32 cellular contexts compared by ENCODE assay signal in genomic region chr11:76841923-76842452, GRCh38. TPM values are rescaled to one million over a fixed set of nuclear protein-coding genes. Genes with fewer than 3 reads are reported as not detected.
"Had no signal": no experiment of that assay in that cellular context is flagged by ENCODE, and none has a peak within 500 bp of the region (broad histone marks: within the 10 kb centered on the region; RNA-seq: fewer than 3 reads in every experiment).

No MANE protein-coding gene starts in this region.

- H3K27ac ChIP-seq: breast epithelium, epithelial cell of prostate, gastrocnemius medialis, pancreas, prostate gland, sigmoid colon, uterus, WERI-Rb-1 had no signal

- DNase-seq: activated CD4-positive, alpha-beta memory T cell treated with anti-CD3 and anti-CD28 coated beads, Interleukin-2, amount 10 ng/mL, durations not matched to agents 7 days and 5 days; activated CD4-positive, alpha-beta T cell treated with anti-CD3 and anti-CD28 coated beads for 1 hour; activated CD4-positive, alpha-beta T cell treated with anti-CD3 and anti-CD28 coated beads, Interleukin-2, amount 10 ng/mL, durations not matched to agents 7 days and 5 days; activated CD8-positive, alpha-beta memory T cell treated with anti-CD3 and anti-CD28 coated beads, Interleukin-2, amount 50 U/mL, for 48 hours; activated T-cell treated with anti-CD3 and anti-CD28 coated beads, Interleukin-2, amount 50 U/mL, for 24 hours; central memory CD4-positive, alpha-beta T cell; gastrocnemius medialis; glutamatergic neuron; islet precursor cell; left ventricle myocardium superior; naive B cell; nephron progenitor cell; nucleus accumbens; pancreas; retina; sigmoid colon; small intestine; stimulated activated CD4-positive, alpha-beta T cell treated with anti-CD3 and anti-CD28 coated beads, Interleukin-4, amount 100 ng/mL, for 24 hours; T-helper 17 cell; T1000; uterus; WERI-Rb-1 had no signal

- ATAC-seq: activated naive CD4-positive, alpha-beta T cell treated with anti-CD3 and anti-CD28 coated beads, Interleukin-2, amount 50 U/mL, for 72 hours; activated T-helper 17 cell treated with anti-CD3 and anti-CD28 coated beads, Interleukin-2, amount 50 U/mL, for 72 hours; gastrocnemius medialis; left ventricle myocardium superior; pancreas; stimulated activated effector memory CD8-positive, alpha-beta T cell treated with anti-CD3 and anti-CD28 coated beads, Interleukin-12 subunit alpha, Interleukin-12 subunit beta, amount 100 ng/mL, for 72 hours; T-helper 17 cell had no signal

- H3K4me1 Mint-ChIP-seq: activated CD4-positive, alpha-beta memory T cell treated with anti-CD3 and anti-CD28 coated beads, Interleukin-2, amount 10 ng/mL, durations not matched to agents 7 days and 5 days; activated CD4-positive, alpha-beta T cell treated with anti-CD3 and anti-CD28 coated beads, Interleukin-2, amount 10 ng/mL, durations not matched to agents 7 days and 5 days; activated T-helper 17 cell treated with anti-CD3 and anti-CD28 coated beads, Interleukin-2, amount 50 U/mL, for 72 hours; naive B cell; stimulated activated effector memory CD8-positive, alpha-beta T cell treated with anti-CD3 and anti-CD28 coated beads, Interleukin-12 subunit alpha, Interleukin-12 subunit beta, amount 100 ng/mL, for 72 hours had no signal

- H3K9me3 ChIP-seq: breast epithelium, gastrocnemius medialis, pancreas, prostate gland, sigmoid colon, uterus had no signal

- H3K36me3 ChIP-seq: breast epithelium, gastrocnemius medialis, pancreas, prostate gland, sigmoid colon, uterus, WERI-Rb-1 had no signal

- H3K4me1 ChIP-seq: prostate gland, sigmoid colon, uterus had no signal

- H3K27ac Mint-ChIP-seq: activated CD4-positive, alpha-beta memory T cell treated with anti-CD3 and anti-CD28 coated beads, Interleukin-2, amount 10 ng/mL, durations not matched to agents 7 days and 5 days; activated CD4-positive, alpha-beta T cell treated with anti-CD3 and anti-CD28 coated beads, Interleukin-2, amount 10 ng/mL, durations not matched to agents 7 days and 5 days; activated naive CD4-positive, alpha-beta T cell treated with anti-CD3 and anti-CD28 coated beads, Interleukin-2, amount 50 U/mL, for 72 hours; activated T-cell treated with anti-CD3 and anti-CD28 coated beads, Interleukin-2, amount 50 U/mL, for 24 hours; activated T-helper 17 cell treated with anti-CD3 and anti-CD28 coated beads, Interleukin-2, amount 50 U/mL, for 72 hours; dendritic cell treated with granulocyte-macrophage colony-stimulating factor and Interleukin-4, amounts not matched to agents 40 ng/mL and 50 ng/mL, for 4 days; mesothelial cell of epicardium; naive B cell; nephron progenitor cell; stimulated activated effector memory CD8-positive, alpha-beta T cell treated with anti-CD3 and anti-CD28 coated beads, Interleukin-12 subunit alpha, Interleukin-12 subunit beta, amount 100 ng/mL, for 72 hours; stimulated activated naive CD8-positive, alpha-beta T cell treated with anti-CD3 and anti-CD28 coated beads, Interleukin-15, Interleukin-2, amounts not matched to agents 100 ng/mL and 50 ng/mL, for 24 hours; T-helper 17 cell; type B pancreatic cell had no signal

- H3K4me3 Mint-ChIP-seq: activated CD4-positive, alpha-beta memory T cell treated with anti-CD3 and anti-CD28 coated beads, Interleukin-2, amount 10 ng/mL, durations not matched to agents 7 days and 5 days; activated CD4-positive, alpha-beta T cell treated with anti-CD3 and anti-CD28 coated beads, Interleukin-2, amount 10 ng/mL, durations not matched to agents 7 days and 5 days; activated T-cell treated with anti-CD3 and anti-CD28 coated beads, Interleukin-2, amount 50 U/mL, for 24 hours; activated T-helper 17 cell treated with anti-CD3 and anti-CD28 coated beads, Interleukin-2, amount 50 U/mL, for 72 hours; dendritic cell treated with granulocyte-macrophage colony-stimulating factor and Interleukin-4, amounts not matched to agents 40 ng/mL and 50 ng/mL, for 4 days; mesothelial cell of epicardium; nephron progenitor cell; stimulated activated effector memory CD8-positive, alpha-beta T cell treated with anti-CD3 and anti-CD28 coated beads, Interleukin-12 subunit alpha, Interleukin-12 subunit beta, amount 100 ng/mL, for 72 hours; stimulated activated naive CD8-positive, alpha-beta T cell treated with anti-CD3 and anti-CD28 coated beads, Interleukin-15, Interleukin-2, amounts not matched to agents 100 ng/mL and 50 ng/mL, for 24 hours; T-helper 17 cell; type B pancreatic cell had no signal

- H3K9me3 Mint-ChIP-seq: activated CD4-positive, alpha-beta memory T cell treated with anti-CD3 and anti-CD28 coated beads, Interleukin-2, amount 10 ng/mL, durations not matched to agents 7 days and 5 days; activated CD4-positive, alpha-beta T cell treated with anti-CD3 and anti-CD28 coated beads, Interleukin-2, amount 10 ng/mL, durations not matched to agents 7 days and 5 days; activated T-cell treated with anti-CD3 and anti-CD28 coated beads, Interleukin-2, amount 50 U/mL, for 24 hours; activated T-helper 17 cell treated with anti-CD3 and anti-CD28 coated beads, Interleukin-2, amount 50 U/mL, for 72 hours; dendritic cell treated with granulocyte-macrophage colony-stimulating factor and Interleukin-4, amounts not matched to agents 40 ng/mL and 50 ng/mL, for 4 days; stimulated activated effector memory CD8-positive, alpha-beta T cell treated with anti-CD3 and anti-CD28 coated beads, Interleukin-12 subunit alpha, Interleukin-12 subunit beta, amount 100 ng/mL, for 72 hours; stimulated activated naive CD8-positive, alpha-beta T cell treated with anti-CD3 and anti-CD28 coated beads, Interleukin-15, Interleukin-2, amounts not matched to agents 100 ng/mL and 50 ng/mL, for 24 hours had no signal

- H3K4me3 ChIP-seq: breast epithelium, gastrocnemius medialis, pancreas, prostate gland, sigmoid colon, uterus had no signal

- H3K36me3 Mint-ChIP-seq: mesothelial cell of epicardium; naive B cell; stimulated activated effector memory CD8-positive, alpha-beta T cell treated with anti-CD3 and anti-CD28 coated beads, Interleukin-12 subunit alpha, Interleukin-12 subunit beta, amount 100 ng/mL, for 72 hours; type B pancreatic cell had no signal

- H3K27me3 ChIP-seq: breast epithelium, pancreas, sigmoid colon, uterus had no signal

RNA-seq across cellular contexts. Expression of gene TSKU, which starts 58.8 kb away (rescaled TPM):
- total RNA-seq: T-helper 17 cell had no signal
